Comparison of ENCODE assay signal across 8 cellular contexts in the genomic region with DNA sequence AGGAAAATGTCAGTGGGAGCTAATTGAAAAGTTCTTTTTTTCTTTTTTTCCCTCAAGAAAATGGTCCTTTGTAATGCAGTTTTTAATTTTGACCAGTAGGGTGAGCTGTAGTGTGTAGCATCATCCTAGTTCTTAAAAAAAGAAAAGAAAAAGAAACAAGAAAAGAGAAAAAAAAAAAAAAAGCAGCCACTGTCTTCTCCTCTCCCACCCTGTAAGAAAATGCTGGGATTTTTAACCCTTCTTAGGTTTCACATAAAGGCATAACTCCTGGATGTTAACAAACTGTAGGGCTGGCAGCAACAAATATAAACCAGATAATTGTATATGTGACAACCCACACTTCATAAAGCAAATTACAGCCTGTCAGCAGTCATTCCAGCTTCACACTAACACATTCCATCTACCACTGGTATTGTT.
A peak's percentile ranks its signal among the peaks of the same experiment; 100 is the strongest.
DNase-seq lines count a peak whose midpoint lies in the region; ATAC-seq and TF ChIP-seq lines count a peak whose summit lies in the region.

No MANE protein-coding gene starts in this region.

- peak overlapping the region; percentile 27 to 51 for H3K27ac Mint-ChIP-seq in natural killer cell
- H3K27ac Mint-ChIP-seq in activated CD4-positive, alpha-beta T cell treated with anti-CD3 and anti-CD28 coated beads, Interleukin-2, amount 10 ng/mL, durations not matched to agents 24 days and 14 days = no peak overlapping the region

- H3K9me3 Mint-ChIP-seq in natural killer cell = no peaks in the 10 kb centered on the region
- H3K9me3 Mint-ChIP-seq in activated CD4-positive, alpha-beta T cell treated with anti-CD3 and anti-CD28 coated beads, Interleukin-2, amount 10 ng/mL, durations not matched to agents 24 days and 14 days = no peaks in the 10 kb centered on the region

- H3K36me3 Mint-ChIP-seq in natural killer cell = no peaks in the 10 kb centered on the region
- no peaks in the 10 kb centered on the region for H3K36me3 Mint-ChIP-seq in activated CD4-positive, alpha-beta T cell treated with anti-CD3 and anti-CD28 coated beads, Interleukin-2, amount 10 ng/mL, durations not matched to agents 24 days and 14 days (ENCODE audit: low read depth)

- H3K27me3 ChIP-seq in left ventricle myocardium inferior (ENCODE audit: low read depth) = peaks cover 98% of the 10 kb centered on the region

- H3K4me3 Mint-ChIP-seq in natural killer cell = no peak overlapping the region
- no peak overlapping the region for H3K4me3 Mint-ChIP-seq in activated CD4-positive, alpha-beta T cell treated with anti-CD3 and anti-CD28 coated beads, Interleukin-2, amount 10 ng/mL, durations not matched to agents 24 days and 14 days

- H3K27ac ChIP-seq in left ventricle myocardium inferior (replicated peaks) = no peak overlapping the region
- no peak overlapping the region for H3K27ac ChIP-seq in coronary artery

- no peaks in the 10 kb centered on the region for H3K9me3 ChIP-seq in left ventricle myocardium inferior (replicated peaks)

- peak; percentile 69 for TF ChIP-seq CTCF in left ventricle myocardium inferior (IDR thresholded peaks at IDR 0.05; ENCODE audit: borderline replicate concordance)
- TF ChIP-seq CTCF in coronary artery (IDR thresholded peaks at IDR 0.05) = peak; percentile 60
- TF ChIP-seq CTCF in natural killer cell (IDR thresholded peaks at IDR 0.05) = peak; percentile 80

- peaks cover 7 to 18% of the 10 kb centered on the region in 2 donors for H3K4me1 Mint-ChIP-seq in natural killer cell
- peaks cover 6% of the 10 kb centered on the region for H3K4me1 Mint-ChIP-seq in activated CD4-positive, alpha-beta T cell treated with anti-CD3 and anti-CD28 coated beads, Interleukin-2, amount 10 ng/mL, durations not matched to agents 24 days and 14 days

- H3K36me3 ChIP-seq in left ventricle myocardium inferior = no peaks in the 10 kb centered on the region

- intact Hi-C loops in left ventricle myocardium inferior (cut with micrococcal nuclease) (no loop called here), Right ventricle myocardium inferior (cut with DNase I) (loop anchor here (5.0 to 10.0 kb wide), 3 partner anchors 103 to 265 kb away; a partner anchor contains a TSS), natural killer cell (cut with micrococcal nuclease) (loop anchor here (1.0 kb wide), 1 partner anchor 105 kb away; no protein-coding TSS in a partner anchor)
- intact Hi-C loops in activated CD4-positive, alpha-beta T cell treated with anti-CD3 and anti-CD28 coated beads, Interleukin-2, amount 10 ng/mL, durations not matched to agents 24 days and 14 days (cut with micrococcal nuclease) = loop anchor here (1.0 to 5.0 kb wide), 4 partner anchors 40 to 241 kb away; a partner anchor contains a TSS

- H3K4me1 ChIP-seq in left ventricle myocardium inferior = no peaks in the 10 kb centered on the region

- DNase-seq in left ventricle myocardium inferior (no peak), Right ventricle myocardium inferior (ENCODE audit: missing footprints) (no peak), NCI-H748 (lab: John Stamatoyannopoulos, UW; ENCODE audit: unreplicated experiment) (peak; percentile 18), coronary artery (ENCODE audit: low spot score) (no peak), natural killer cell (no peak), DMS153 (lab: John Stamatoyannopoulos, UW) (no peak)
- no peak for DNase-seq in activated CD4-positive, alpha-beta T cell treated with anti-CD3 and anti-CD28 coated beads, Interleukin-2, amount 10 ng/mL, durations not matched to agents 24 days and 14 days

- ATAC-seq in Right ventricle myocardium inferior (no peak), natural killer cell (peak; percentile 52 to 84 (median 69)), HG03196 (IDR thresholded peaks at IDR 0.05; ENCODE audit: unreplicated experiment) (no peak)

- H3K4me3 ChIP-seq in left ventricle myocardium inferior (no peak overlapping the region), coronary artery (no peak overlapping the region)

- H3K27me3 Mint-ChIP-seq in natural killer cell (ENCODE audit: low read depth in 2 of 2) = no peaks in the 10 kb centered on the region
- H3K27me3 Mint-ChIP-seq in activated CD4-positive, alpha-beta T cell treated with anti-CD3 and anti-CD28 coated beads, Interleukin-2, amount 10 ng/mL, durations not matched to agents 24 days and 14 days = no peaks in the 10 kb centered on the region

Comparison
In these comparisons a context has a peak if more than half of its experiments do, and no peak if none do; other contexts are left out.
1. ATAC-seq: peak in natural killer cell (3 of 3); none in Right ventricle myocardium inferior (single experiment) and HG03196 (single experiment).
2. Peak in every context shown above with its lines, with median percentiles within 50 percentile points of each other: CTCF ChIP-seq.